Comparison of ENCODE assay signal across 8 cellular contexts in the genomic region with DNA sequence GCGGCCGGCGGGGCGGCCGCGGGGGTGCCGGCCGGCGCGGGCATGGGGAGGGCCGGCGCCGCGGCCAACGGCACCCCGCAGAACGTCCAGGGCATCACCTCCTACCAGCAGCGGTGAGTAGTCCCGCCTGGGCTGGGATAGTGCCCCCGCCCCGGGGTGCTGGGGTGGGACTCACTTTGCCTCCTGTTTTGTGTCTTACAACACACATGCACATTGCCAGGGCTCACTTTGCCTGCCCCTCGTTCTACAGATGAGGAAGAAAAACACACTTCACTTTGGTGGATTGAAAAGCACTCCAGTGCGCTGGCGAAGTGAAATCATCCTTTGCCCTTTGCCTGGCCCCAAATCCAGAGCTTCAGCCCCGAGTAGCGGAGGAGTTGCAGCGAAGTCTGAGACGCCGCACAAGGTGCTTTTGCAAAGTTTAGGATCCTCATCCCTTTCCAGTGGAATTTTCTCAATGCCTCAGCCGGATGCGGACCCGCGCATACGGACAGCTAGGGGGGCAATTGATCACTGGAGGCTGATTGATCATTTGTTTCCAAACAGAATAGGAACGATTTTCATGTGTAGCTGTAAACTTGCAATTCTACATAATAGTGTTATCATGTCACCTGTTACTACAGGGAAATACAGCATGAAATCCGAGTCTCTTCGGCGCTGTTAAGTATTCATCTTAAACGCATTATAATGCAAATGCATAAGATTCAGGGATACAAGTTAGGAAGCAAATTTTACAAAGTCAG. TPM values are rescaled to one million over a fixed set of nuclear protein-coding genes. Genes with fewer than 3 reads are reported as not detected.
DNase-seq lines count a peak whose midpoint lies in the region; ATAC-seq and TF ChIP-seq lines count a peak whose summit lies in the region.

No MANE protein-coding gene starts in this region.

- H3K36me3 Mint-ChIP-seq in WTC11, result no peaks in the 10 kb centered on the region

- peaks cover 68% of the 10 kb centered on the region for H3K27me3 Mint-ChIP-seq in WTC11 (ENCODE audit: low read depth)

- CTCF ChIA-PET in WTC11 (lab: Charles Lee), result interaction anchor here (0.8 to 1.0 kb wide), 2 partner anchors 22 to 914 kb away, joined by 3 to 4 read pairs; no protein-coding TSS in a partner anchor

- H3K27ac Mint-ChIP-seq in WTC11, result peak overlapping the region; percentile 42

- peaks cover 42% of the 10 kb centered on the region for H3K4me1 Mint-ChIP-seq in WTC11

- peak overlapping the region; percentile 59 for H3K27ac ChIP-seq in temporal lobe (ENCODE audit: low read depth, low read length)

- TF ChIP-seq CTCF in WTC11 (IDR thresholded peaks at IDR 0.05), result no peak

- POLR2A ChIA-PET in WTC11 (lab: Charles Lee), result interaction anchor here (0.6 kb wide), 2 partner anchors 122 to 696 kb away, joined by 3 read pairs; no protein-coding TSS in a partner anchor

- intact Hi-C loops in sciatic nerve (cut with DNase I), result loop anchor here (5.0 kb wide), 1 partner anchor 358 kb away; no protein-coding TSS in a partner anchor

- no peak for ATAC-seq in WTC11
- ATAC-seq in GM21576 (IDR thresholded peaks at IDR 0.05; ENCODE audit: unreplicated experiment), result no peak
- ATAC-seq in sciatic nerve, result no peak

- DNase-seq in NCI-H524 (lab: John Stamatoyannopoulos, UW) (peak; percentile 54 to 57), NCI-H524 treated with DMSO at 0.1 percent for 48 hours (lab: John Stamatoyannopoulos, UW) (no peak), WTC11 (ENCODE audit: low spot score) (peak; percentile 36), islet precursor cell (peak; percentile 57), NCI-H1048 (lab: John Stamatoyannopoulos, UW) (no peak), sciatic nerve (ENCODE audit: low spot score) (no peak)

- no peaks in the 10 kb centered on the region for H3K9me3 Mint-ChIP-seq in WTC11

- peak overlapping the region; percentile 92 for H3K4me3 Mint-ChIP-seq in WTC11

TF ChIP-seq in WTC11, 78 proteins besides CTCF, POLR2A, EP300 and RAD21:
- TF ChIP-seq, protein P1, sequence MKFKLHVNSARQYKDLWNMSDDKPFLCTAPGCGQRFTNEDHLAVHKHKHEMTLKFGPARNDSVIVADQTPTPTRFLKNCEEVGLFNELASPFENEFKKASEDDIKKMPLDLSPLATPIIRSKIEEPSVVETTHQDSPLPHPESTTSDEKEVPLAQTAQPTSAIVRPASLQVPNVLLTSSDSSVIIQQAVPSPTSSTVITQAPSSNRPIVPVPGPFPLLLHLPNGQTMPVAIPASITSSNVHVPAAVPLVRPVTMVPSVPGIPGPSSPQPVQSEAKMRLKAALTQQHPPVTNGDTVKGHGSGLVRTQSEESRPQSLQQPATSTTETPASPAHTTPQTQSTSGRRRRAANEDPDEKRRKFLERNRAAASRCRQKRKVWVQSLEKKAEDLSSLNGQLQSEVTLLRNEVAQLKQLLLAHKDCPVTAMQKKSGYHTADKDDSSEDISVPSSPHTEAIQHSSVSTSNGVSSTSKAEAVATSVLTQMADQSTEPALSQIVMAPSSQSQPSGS (CRISPR knock-in tag; IDR thresholded peaks at IDR 0.05; ENCODE audit: borderline replicate concordance, low read depth), result no peak
- 0 out of 2 replicates have a peak, but pooled peaks have one; percentile 13 for TF ChIP-seq ETV6 (CRISPR knock-in tag; IDR thresholded peaks at IDR 0.05)

RNA-seq across cellular contexts. Expression of a gene that starts 3.6 kb away (rescaled TPM):
- total RNA-seq in WTC11 (2021) (1.8 to 3.2 TPM (median 1.8 TPM) in 3 replicates), temporal lobe (24.1 TPM), sciatic nerve (14.6 TPM)

Comparison
In these comparisons a context has a peak if more than half of its experiments do, and no peak if none do; other contexts are left out.
1. DNase-seq: peak in NCI-H524 (2 of 2), WTC11 (single experiment) and islet precursor cell (single experiment); none in NCI-H524 treated with DMSO at 0.1 percent for 48 hours (single experiment), NCI-H1048 (single experiment) and sciatic nerve (single experiment).